In genomic region chr14:28240909-28241308, GRCh38 we compare ENCODE assay signal across 35 cellular contexts.
DNase-seq lines count a peak whose midpoint lies in the region; ATAC-seq, FAIRE-seq and TF ChIP-seq lines count a peak whose summit lies in the region.
"Had no signal": no experiment of that assay in that cellular context is flagged by ENCODE, and none has a peak within 500 bp of the region (broad histone marks: within the 10 kb centered on the region; RNA-seq: fewer than 3 reads in every experiment).

No MANE protein-coding gene starts in this region.

- H3K9me2 ChIP-seq in Karpas-422 (replicated peaks; ENCODE audit: insufficient read depth, low read length) = no peaks in the 10 kb centered on the region

- no peak overlapping the region for H2AFZ ChIP-seq in HepG2 (ENCODE audit: low read length)
- no peak overlapping the region for H2AFZ ChIP-seq in Karpas-422 (ENCODE audit: low read length)

- no peaks in the 10 kb centered on the region for H3K27me3 ChIP-seq in HepG2 (ENCODE audit: control insufficient read depth in 1 of 2, insufficient read depth in 2 of 2, low read length in 2 of 2)
- no peaks in the 10 kb centered on the region for H3K27me3 ChIP-seq in right lobe of liver
- no peaks in the 10 kb centered on the region for H3K27me3 ChIP-seq in Karpas-422 (ENCODE audit: low read length)
- H3K27me3 ChIP-seq: BE2C; BLaER1; BLaER1 treated with 17β-estradiol and CSF1 and Interleukin-3, amounts not matched to agents 10 nM and 100 nM had no signal

- H3K4me3 Mint-ChIP-seq in natural killer cell = no peak overlapping the region
- H3K4me3 Mint-ChIP-seq: B cell; CD14-positive monocyte; CD4-positive, alpha-beta memory T cell; CD4-positive, alpha-beta T cell; CD4-positive, CD25-positive, alpha-beta regulatory T cell; CD8-positive, alpha-beta memory T cell; CD8-positive, alpha-beta T cell had no signal

- intact Hi-C loops in HepG2 (cut with micrococcal nuclease; ENCODE audit: unreplicated experiment) (no loop called here), right lobe of liver (cut with DNase I) (no loop called here), natural killer cell (cut with micrococcal nuclease) (no loop called here), left ventricle myocardium superior (cut with micrococcal nuclease) (no loop called here)

- H3K9me3 Mint-ChIP-seq in natural killer cell = peaks cover 14 to 17% of the 10 kb centered on the region in 2 donors

- no peaks in the 10 kb centered on the region for H3K36me3 ChIP-seq in HepG2 (replicated peaks in 1 of 2; ENCODE audit: control insufficient read depth in 1 of 2, insufficient read depth in 2 of 2, low read length in 2 of 2)
- no peaks in the 10 kb centered on the region for H3K36me3 ChIP-seq in right lobe of liver
- H3K36me3 ChIP-seq in HEK293 (ENCODE audit: control insufficient read depth in 2 of 2, insufficient read depth in 1 of 2, low read length in 2 of 2) = no peaks in the 10 kb centered on the region
- no peaks in the 10 kb centered on the region for H3K36me3 ChIP-seq in Karpas-422 (ENCODE audit: insufficient read depth, low read length)
- H3K36me3 ChIP-seq: BE2C; BLaER1; BLaER1 treated with 17β-estradiol and CSF1 and Interleukin-3, amounts not matched to agents 10 nM and 100 nM had no signal

- H3K9ac ChIP-seq in HepG2 (ENCODE audit: insufficient read depth, low read depth, low read length) = no peak overlapping the region
- no peak overlapping the region for H3K9ac ChIP-seq in Karpas-422 (ENCODE audit: low read length)
- H3K9ac ChIP-seq: BLaER1; BLaER1 treated with 17β-estradiol and CSF1 and Interleukin-3, amounts not matched to agents 10 nM and 100 nM had no signal

- no peak overlapping the region for H3K4me3 ChIP-seq in HepG2 (replicated peaks in 1 of 3; ENCODE audit: insufficient read depth in 1 of 3, low read depth in 2 of 3, low read length in 3 of 3)
- no peak overlapping the region for H3K4me3 ChIP-seq in right lobe of liver
- no peak overlapping the region for H3K4me3 ChIP-seq in A549
- no peak overlapping the region for H3K4me3 ChIP-seq in HEK293 (ENCODE audit: low read depth, low read length)
- H3K4me3 ChIP-seq in Karpas-422 (ENCODE audit: low read length) = 0 out of 2 replicates have a peak overlapping the region, but pooled peaks have one; percentile 13
- H3K4me3 ChIP-seq: BLaER1; BLaER1 treated with 17β-estradiol and CSF1 and Interleukin-3, amounts not matched to agents 10 nM and 100 nM had no signal

- H3K4me2 ChIP-seq in HepG2 (ENCODE audit: low read depth, low read length) (no peak overlapping the region), A549 (no peak overlapping the region), Karpas-422 (ENCODE audit: low read depth, low read length, poor library complexity, severe bottlenecking) (no peak overlapping the region)
- H3K4me2 ChIP-seq: BLaER1; BLaER1 treated with 17β-estradiol and CSF1 and Interleukin-3, amounts not matched to agents 10 nM and 100 nM had no signal

- H3K27ac Mint-ChIP-seq in natural killer cell = no peak overlapping the region
- H3K27ac Mint-ChIP-seq: B cell; CD14-positive monocyte; CD4-positive, alpha-beta memory T cell; CD4-positive, alpha-beta T cell; CD4-positive, CD25-positive, alpha-beta regulatory T cell; CD8-positive, alpha-beta memory T cell; CD8-positive, alpha-beta T cell had no signal

- H3K4me1 ChIP-seq in HepG2 (ENCODE audit: insufficient read depth, low read length) (no peaks in the 10 kb centered on the region), right lobe of liver (peaks cover 0 to 23% (median 9%) of the 10 kb centered on the region in 4 donors), A549 (no peaks in the 10 kb centered on the region), HEK293 (ENCODE audit: control insufficient read depth, insufficient read depth, low read length) (no peaks in the 10 kb centered on the region), Karpas-422 (ENCODE audit: low read length) (no peaks in the 10 kb centered on the region)
- H3K4me1 ChIP-seq: BE2C; BLaER1; BLaER1 treated with 17β-estradiol and CSF1 and Interleukin-3, amounts not matched to agents 10 nM and 100 nM; Caco-2 had no signal

- TF ChIP-seq RAD21 in HepG2 (CRISPR knock-in tag; IDR thresholded peaks at IDR 0.05) = no peak
- TF ChIP-seq RAD21 in A549 (conservative IDR thresholded peaks at IDR 0.05 in 1 of 2, IDR thresholded peaks at IDR 0.05 in 1 of 2) = no peak

- no peaks in the 10 kb centered on the region for H3K4me1 Mint-ChIP-seq in natural killer cell
- H3K4me1 Mint-ChIP-seq: B cell; CD14-positive monocyte; CD4-positive, alpha-beta memory T cell; CD4-positive, CD25-positive, alpha-beta regulatory T cell; CD8-positive, alpha-beta memory T cell had no signal

- no peak for DNase-seq in HepG2 (ENCODE audit: low spot score)
- no peak for DNase-seq in right lobe of liver
- no peak for DNase-seq in A549 (ENCODE audit: low read depth in 1 of 2, low spot score in 1 of 2)
- DNase-seq in Karpas-422 = no peak
- no peak for DNase-seq in natural killer cell
- DNase-seq in T1000 (lab: John Stamatoyannopoulos, UW) = no peak
- no peak for DNase-seq in left ventricle myocardium superior
- DNase-seq: 8988T; ACHN; AML-193; BE2C; C1 segment of cervical spinal cord; Caco-2; Calu3; CD4-positive, alpha-beta memory T cell; CD4-positive, alpha-beta T cell; CD4-positive, CD25-positive, alpha-beta regulatory T cell; CD8-positive, alpha-beta memory T cell; CD8-positive, alpha-beta T cell; COR-L47; DMS 273 treated with DMSO at 0.1 percent for 48 hours; DMS153; DMS53; DMS79; DMS79 treated with DMSO at 0.1 percent for 48 hours; DND-41; EL had no signal

- ATAC-seq in HepG2 (no peak), right lobe of liver (no peak), A549 (no peak), natural killer cell (no peak), left ventricle myocardium superior (no peak)
- ATAC-seq: CD8-positive, alpha-beta T cell had no signal

- peaks cover 95% of the 10 kb centered on the region for H3K9me3 ChIP-seq in HepG2 (ENCODE audit: low read length)
- no peaks in the 10 kb centered on the region for H3K9me3 ChIP-seq in right lobe of liver
- H3K9me3 ChIP-seq in A549 = no peaks in the 10 kb centered on the region
- H3K9me3 ChIP-seq in HEK293 (ENCODE audit: control insufficient read depth, insufficient read depth, low read depth, low read length) = no peaks in the 10 kb centered on the region
- peaks cover 68% of the 10 kb centered on the region for H3K9me3 ChIP-seq in Karpas-422 (ENCODE audit: low read length)
- H3K9me3 ChIP-seq: BE2C, BLaER1, Caco-2 had no signal

- H4K20me1 ChIP-seq in HepG2 (ENCODE audit: insufficient read depth, low read length) = no peaks in the 10 kb centered on the region
- H4K20me1 ChIP-seq in Karpas-422 (ENCODE audit: insufficient read depth, low read depth, low read length) = no peaks in the 10 kb centered on the region
- H4K20me1 ChIP-seq: BLaER1; BLaER1 treated with 17β-estradiol and CSF1 and Interleukin-3, amounts not matched to agents 10 nM and 100 nM had no signal

- POLR2A ChIA-PET in HepG2 (lab: Yijun Ruan, JAX) = no interaction called here
- POLR2A ChIA-PET in A549 (lab: Yijun Ruan, JAX) = no interaction called here
- POLR2A ChIA-PET in HEK293 (lab: Yijun Ruan, JAX) = no interaction called here

- TF ChIP-seq CTCF in HepG2 (CRISPR knock-in tag; IDR thresholded peaks at IDR 0.05) = no peak
- no peak for TF ChIP-seq CTCF in right lobe of liver (IDR thresholded peaks at IDR 0.05)
- TF ChIP-seq CTCF in A549 (IDR thresholded peaks at IDR 0.05) = no peak
- no peak for TF ChIP-seq CTCF in HEK293 (tag by site-specific recombination; IDR thresholded peaks at IDR 0.05)
- TF ChIP-seq CTCF in natural killer cell (IDR thresholded peaks at IDR 0.05) = no peak

- no TSS peak for BruUV-seq in HepG2 (replicated peaks; lab: Mats Ljungman, UMichigan)

- no peaks in the 10 kb centered on the region for H3K27me3 Mint-ChIP-seq in natural killer cell (ENCODE audit: low read depth in 2 of 2)
- H3K27me3 Mint-ChIP-seq: B cell; CD4-positive, alpha-beta memory T cell; CD4-positive, alpha-beta T cell; CD4-positive, CD25-positive, alpha-beta regulatory T cell; CD8-positive, alpha-beta memory T cell had no signal

- TF ChIP-seq EP300 in HepG2 (IDR thresholded peaks at IDR 0.05; ENCODE audit: low read depth in 2 of 2, low read length in 2 of 2) (no peak), HepG2 (CRISPR knock-in tag; IDR thresholded peaks at IDR 0.05; ENCODE audit: borderline replicate concordance) (no peak), A549 (IDR thresholded peaks at IDR 0.05) (no peak)

- in situ Hi-C loops in HepG2 (cut with HindIII; ENCODE audit: extremely low pct_ligation_motif_present, low pct_unique_long_range_greater_than_20kb) = no loop called here

- CTCF ChIA-PET in HepG2 (lab: Yijun Ruan, JAX; ENCODE audit: low intra/inter-chr PET ratio, low total read pairs) = no interaction called here
- CTCF ChIA-PET in A549 (lab: Yijun Ruan, JAX) = no interaction called here
- CTCF ChIA-PET in HEK293 (lab: Yijun Ruan, JAX) = no interaction called here

- peaks cover 11% of the 10 kb centered on the region for H3K36me3 Mint-ChIP-seq in natural killer cell
- H3K36me3 Mint-ChIP-seq: CD14-positive monocyte; CD4-positive, alpha-beta memory T cell; CD4-positive, CD25-positive, alpha-beta regulatory T cell; CD8-positive, alpha-beta memory T cell; CD8-positive, alpha-beta T cell had no signal

- TF ChIP-seq POLR2A in HepG2 (IDR thresholded peaks at IDR 0.05; ENCODE audit: insufficient read depth in 1 of 2, low read depth in 2 of 2, low read length in 2 of 2) (no peak), right lobe of liver (IDR thresholded peaks at IDR 0.05) (no peak), A549 (IDR thresholded peaks at IDR 0.05; ENCODE audit: low read length) (no peak)

- H3K79me2 ChIP-seq in HepG2 (ENCODE audit: insufficient read depth, low read length) = no peaks in the 10 kb centered on the region
- no peaks in the 10 kb centered on the region for H3K79me2 ChIP-seq in Karpas-422 (ENCODE audit: low read length)

- no peak overlapping the region for H3K27ac ChIP-seq in HepG2 (ENCODE audit: extremely low read length, insufficient read depth, low read length)
- H3K27ac ChIP-seq in right lobe of liver = no peak overlapping the region
- H3K27ac ChIP-seq in A549 = no peak overlapping the region
- no peak overlapping the region for H3K27ac ChIP-seq in HEK293 (ENCODE audit: extremely low read depth, low read depth, low read length)
- no peak overlapping the region for H3K27ac ChIP-seq in Karpas-422 (ENCODE audit: low read length)
- H3K27ac ChIP-seq: 22Rv1; BLaER1; BLaER1 treated with 17β-estradiol and CSF1 and Interleukin-3, amounts not matched to agents 10 nM and 100 nM; C4-2B had no signal

- FAIRE-seq in HepG2 (lab: Jason Lieb, UNC) (no peak), A549 (lab: Jason Lieb, UNC) (peak; percentile 7)
- FAIRE-seq: A204.1 had no signal

- 1% methylated on average over 2 of the region's 2 CpGs for WGBS in HepG2 (ENCODE audit: low lambda C conversion rate)
- WGBS in right lobe of liver (ENCODE audit: insufficient coverage, low coverage, low lambda C conversion rate, missing lambda C conversion rate) = 75% methylated on average over 2 of the region's 2 CpGs
- 24% methylated on average over 2 of the region's 2 CpGs for WGBS in A549 (ENCODE audit: missing lambda C conversion rate)

TF ChIP-seq in HepG2, 621 proteins besides CTCF, POLR2A, EP300 and RAD21 (continues in another document):
- TF ChIP-seq ATF7 (IDR thresholded peaks at IDR 0.05) = peak; percentile 94
- TF ChIP-seq ATF7 (CRISPR knock-in tag; IDR thresholded peaks at IDR 0.05) = no peak

TF ChIP-seq in A549, 52 proteins besides CTCF, POLR2A, EP300 and RAD21 (continues in another document):
- TF ChIP-seq MYC (IDR thresholded peaks at IDR 0.05; ENCODE audit: borderline replicate concordance, low read length) = no peak

Comparison
In these comparisons a context has a peak if more than half of its experiments do, and no peak if none do; other contexts are left out.
1. Of the 63 proteins assayed by ChIP-seq in both HepG2 and HEK293: peak only in HepG2: none; only in HEK293: ATF2; in both: none; in neither: 62.